8 cellular contexts compared by ENCODE assay signal in genomic region chr11:16785520-16786128, GRCh38. TPM values are rescaled to one million over a fixed set of nuclear protein-coding genes. Genes with fewer than 3 reads are reported as not detected.
DNase-seq lines count a peak whose midpoint lies in the region; ATAC-seq and TF ChIP-seq lines count a peak whose summit lies in the region.

No MANE protein-coding gene starts in this region.

- no peak overlapping the region for H3K18ac ChIP-seq in mesenchymal stem cell (ENCODE audit: low read depth in 1 of 2, low read length in 2 of 2)

- no peak overlapping the region for H2BK12ac ChIP-seq in mesenchymal stem cell (ENCODE audit: low read length in 2 of 2)

- H3K14ac ChIP-seq in mesenchymal stem cell (ENCODE audit: low read length in 2 of 2): no peak overlapping the region

- H3K36me3 Mint-ChIP-seq in activated CD4-positive, alpha-beta T cell treated with anti-CD3 and anti-CD28 coated beads, Interleukin-2, amount 10 ng/mL, durations not matched to agents 24 days and 14 days (ENCODE audit: low read depth): no peaks in the 10 kb centered on the region
- H3K36me3 Mint-ChIP-seq in effector memory CD8-positive, alpha-beta T cell (ENCODE audit: insufficient read depth): peaks cover 5% of the 10 kb centered on the region

- H2BK5ac ChIP-seq in mesenchymal stem cell (ENCODE audit: low read depth, low read length, poor library complexity, severe bottlenecking): no peak overlapping the region

- no peak overlapping the region for H4K91ac ChIP-seq in mesenchymal stem cell (ENCODE audit: low read length)

- intact Hi-C loops in activated CD4-positive, alpha-beta T cell treated with anti-CD3 and anti-CD28 coated beads, Interleukin-2, amount 10 ng/mL, durations not matched to agents 24 days and 14 days (cut with micrococcal nuclease): loop anchor here (1.0 kb wide), 1 partner anchor 278 kb away; no protein-coding TSS in a partner anchor

- H3K9me3 ChIP-seq in BE2C: no peaks in the 10 kb centered on the region
- no peaks in the 10 kb centered on the region for H3K9me3 ChIP-seq in mesenchymal stem cell (ENCODE audit: control insufficient read depth, low read length)

- peak overlapping the region; percentile 47 for H4K8ac ChIP-seq in mesenchymal stem cell (ENCODE audit: low read length)

- H3K36me3 ChIP-seq in BE2C (no peaks in the 10 kb centered on the region), mesenchymal stem cell (ENCODE audit: control insufficient read depth in 1 of 2, insufficient read depth in 2 of 2, low read depth in 1 of 2, low read length in 2 of 2) (peaks cover 0 to 24% of the 10 kb centered on the region in 2 experiments)

- H3K27me3 ChIP-seq in BE2C (no peaks in the 10 kb centered on the region), mesenchymal stem cell (ENCODE audit: control insufficient read depth in 1 of 2, insufficient read depth in 1 of 2, low read length in 2 of 2) (peaks cover 0 to 8% of the 10 kb centered on the region in 2 experiments)

- H3K27me3 Mint-ChIP-seq in activated CD4-positive, alpha-beta T cell treated with anti-CD3 and anti-CD28 coated beads, Interleukin-2, amount 10 ng/mL, durations not matched to agents 24 days and 14 days: no peaks in the 10 kb centered on the region
- no peaks in the 10 kb centered on the region for H3K27me3 Mint-ChIP-seq in effector memory CD8-positive, alpha-beta T cell

- TF ChIP-seq CTCF in BE2C (IDR thresholded peaks at IDR 0.05; ENCODE audit: low read depth, low read length): peak; percentile 77

- H2AK5ac ChIP-seq in mesenchymal stem cell (ENCODE audit: low read length, severe bottlenecking): no peak overlapping the region

- no peaks in the 10 kb centered on the region for H3K79me1 ChIP-seq in mesenchymal stem cell (replicated peaks; ENCODE audit: low read length, poor library complexity, severe bottlenecking)

- no peak overlapping the region for H3K4ac ChIP-seq in mesenchymal stem cell (ENCODE audit: low read depth in 1 of 2, low read length in 2 of 2)

- no peaks in the 10 kb centered on the region for H3K4me1 Mint-ChIP-seq in activated CD4-positive, alpha-beta T cell treated with anti-CD3 and anti-CD28 coated beads, Interleukin-2, amount 10 ng/mL, durations not matched to agents 24 days and 14 days
- peaks cover 0 to 7% of the 10 kb centered on the region in 2 donors for H3K4me1 Mint-ChIP-seq in effector memory CD8-positive, alpha-beta T cell (ENCODE audit: low read depth in 2 of 2)

- H2BK15ac ChIP-seq in mesenchymal stem cell (ENCODE audit: low read depth, poor library complexity, severe bottlenecking): no peak overlapping the region

- no peaks in the 10 kb centered on the region for H3K9me3 Mint-ChIP-seq in activated CD4-positive, alpha-beta T cell treated with anti-CD3 and anti-CD28 coated beads, Interleukin-2, amount 10 ng/mL, durations not matched to agents 24 days and 14 days
- H3K9me3 Mint-ChIP-seq in effector memory CD8-positive, alpha-beta T cell: no peaks in the 10 kb centered on the region

- H3K4me3 ChIP-seq in BE2C (ENCODE audit: low read depth, low read length) (no peak overlapping the region), mesenchymal stem cell (ENCODE audit: insufficient read depth in 1 of 2, low read depth in 1 of 2, low read length in 2 of 2) (no peak overlapping the region)

- 58% methylated on average over 7 of the region's 7 CpGs for WGBS in mesenchymal stem cell

- no peak overlapping the region for H2BK120ac ChIP-seq in mesenchymal stem cell (ENCODE audit: low read depth, low read length)

- no peak overlapping the region for H2AFZ ChIP-seq in mesenchymal stem cell (ENCODE audit: low read depth, low read length)

- ATAC-seq in GM18909 (IDR thresholded peaks at IDR 0.05; ENCODE audit: poor library complexity, unreplicated experiment) (peak; percentile 87), HG03135 (IDR thresholded peaks at IDR 0.05; ENCODE audit: unreplicated experiment) (peak; percentile 81)
- peak; percentile 82 for ATAC-seq in effector memory CD8-positive, alpha-beta T cell (replicated peaks)

- H3K4me1 ChIP-seq in BE2C (no peaks in the 10 kb centered on the region), mesenchymal stem cell (ENCODE audit: control insufficient read depth, insufficient read depth, low read depth, low read length) (peaks cover 12% of the 10 kb centered on the region)

- H3K23ac ChIP-seq in mesenchymal stem cell (ENCODE audit: low read length in 2 of 2): no peak overlapping the region

- H3K4me2 ChIP-seq in mesenchymal stem cell (ENCODE audit: low read length, poor library complexity, severe bottlenecking): no peak overlapping the region

- H3K4me3 Mint-ChIP-seq in activated CD4-positive, alpha-beta T cell treated with anti-CD3 and anti-CD28 coated beads, Interleukin-2, amount 10 ng/mL, durations not matched to agents 24 days and 14 days: no peak overlapping the region
- no peak overlapping the region for H3K4me3 Mint-ChIP-seq in effector memory CD8-positive, alpha-beta T cell

- DNase-seq in BE2C: peak; percentile 50
- DNase-seq in NCI-H2227 treated with DMSO at 0.1 percent for 48 hours (lab: John Stamatoyannopoulos, UW): peak; percentile 77
- DNase-seq in activated CD4-positive, alpha-beta T cell treated with anti-CD3 and anti-CD28 coated beads, Interleukin-2, amount 10 ng/mL, durations not matched to agents 24 days and 14 days: peak; percentile 86
- peak; percentile 43 to 52 (median 48) for DNase-seq in effector memory CD8-positive, alpha-beta T cell
- DNase-seq in mesenchymal stem cell: peak; percentile 77
- DNase-seq in stimulated activated CD8-positive, alpha-beta memory T cell treated with anti-CD3 and anti-CD28 coated beads, Interleukin-4, amount 100 ng/mL, for 24 hours (ENCODE audit: low read depth): peak; percentile 25

- H3K27ac ChIP-seq in mesenchymal stem cell (ENCODE audit: low read length, poor library complexity, severe bottlenecking): no peak overlapping the region

- H3K27ac Mint-ChIP-seq in activated CD4-positive, alpha-beta T cell treated with anti-CD3 and anti-CD28 coated beads, Interleukin-2, amount 10 ng/mL, durations not matched to agents 24 days and 14 days: no peak overlapping the region
- no peak overlapping the region for H3K27ac Mint-ChIP-seq in effector memory CD8-positive, alpha-beta T cell

- H3K9ac ChIP-seq in mesenchymal stem cell (ENCODE audit: low read length): no peak overlapping the region

RNA-seq across cellular contexts. Expression of gene C11orf58, which starts 47.2 kb away (rescaled TPM):
- polyA plus RNA-seq in BE2C (2012; ENCODE audit: insufficient read depth, insufficient read length, low read depth): 254 TPM
- total RNA-seq in activated CD4-positive, alpha-beta T cell treated with anti-CD3 and anti-CD28 coated beads, Interleukin-2, amount 10 ng/mL, durations not matched to agents 24 days and 14 days: 142 and 149 TPM in 2 replicates
- polyA plus RNA-seq in mesenchymal stem cell (2013, experiment 1 of 2): 134 TPM
- 133 TPM for polyA plus RNA-seq in mesenchymal stem cell (2013, experiment 2 of 2)

Comparison
In these comparisons a context has a peak if more than half of its experiments do, and no peak if none do; other contexts are left out.
1. DNase-seq: peak in every context shown above with its lines; median percentile 86 in activated CD4-positive, alpha-beta T cell treated with anti-CD3 and anti-CD28 coated beads, Interleukin-2, amount 10 ng/mL, durations not matched to agents 24 days and 14 days; 77 in NCI-H2227 treated with DMSO at 0.1 percent for 48 hours; 77 in mesenchymal stem cell; 50 in BE2C; 48 in effector memory CD8-positive, alpha-beta T cell; 25 in stimulated activated CD8-positive, alpha-beta memory T cell treated with anti-CD3 and anti-CD28 coated beads, Interleukin-4, amount 100 ng/mL, for 24 hours.